ENCODE assay signal across 18 cellular contexts in genomic region chr20:24761220-24762065, GRCh38.
"Had no signal": no experiment of that assay in that cellular context is flagged by ENCODE, and none has a peak within 500 bp of the region (broad histone marks: within the 10 kb centered on the region; RNA-seq: fewer than 3 reads in every experiment).

No MANE protein-coding gene starts in this region.

- H3K4me1 Mint-ChIP-seq: activated naive CD8-positive, alpha-beta T cell treated with anti-CD3 and anti-CD28 coated beads, Interleukin-2, amount 10 ng/mL, durations not matched to agents 7 days and 5 days; mesothelial cell of epicardium had no signal

- H3K9me3 Mint-ChIP-seq: activated naive CD8-positive, alpha-beta T cell treated with anti-CD3 and anti-CD28 coated beads, Interleukin-2, amount 10 ng/mL, durations not matched to agents 7 days and 5 days had no signal

- H3K36me3 ChIP-seq: breast epithelium, lower lobe of right lung had no signal

- H3K27ac Mint-ChIP-seq: activated B cell treated with CpG ODN at 0.5 μM for 24 hours; activated naive CD8-positive, alpha-beta T cell treated with anti-CD3 and anti-CD28 coated beads, Interleukin-2, amount 10 ng/mL, durations not matched to agents 7 days and 5 days; mesothelial cell of epicardium had no signal

- H3K4me1 ChIP-seq: breast epithelium, lower lobe of right lung, testis had no signal

- H3K9me3 ChIP-seq: breast epithelium, testis had no signal

- H3K36me3 Mint-ChIP-seq: activated naive CD8-positive, alpha-beta T cell treated with anti-CD3 and anti-CD28 coated beads, Interleukin-2, amount 10 ng/mL, durations not matched to agents 7 days and 5 days; mesothelial cell of epicardium had no signal

- H3K27ac ChIP-seq: breast epithelium, lower lobe of right lung, testis had no signal

- H3K4me3 ChIP-seq: breast epithelium, lower lobe of right lung, smooth muscle cell, testis had no signal

- ATAC-seq: activated T-cell treated with anti-CD3 and anti-CD28 coated beads, Interleukin-2, amount 50 U/mL, for 4 hours; lower lobe of right lung; right cardiac atrium; SK-N-SH treated with all-trans-retinoic acid at 6 μM for 48 hours; stimulated activated naive CD8-positive, alpha-beta T cell treated with anti-CD3 and anti-CD28 coated beads, Interleukin-15, Interleukin-2, amounts not matched to agents 100 U/mL and 50 U/mL, for 24 hours had no signal

- DNase-seq: activated B cell treated with CpG ODN at 0.5 μM for 24 hours; activated CD4-positive, alpha-beta T cell treated with anti-CD3 and anti-CD28 coated beads, Interleukin-2, amount 50 U/mL, for 1 hour; activated gamma-delta T cell treated with Interleukin-2 at 50 U/mL for 16 hours; activated naive CD8-positive, alpha-beta T cell treated with anti-CD3 and anti-CD28 coated beads, Interleukin-2, amount 10 ng/mL, durations not matched to agents 7 days and 5 days; activated T-cell treated with anti-CD3 and anti-CD28 coated beads, Interleukin-2, amount 50 U/mL, for 4 hours; cortex of kidney; effector memory CD4-positive, alpha-beta T cell; hypothalamus; lower lobe of right lung; stimulated activated CD4-positive, alpha-beta T cell treated with anti-CD3 and anti-CD28 coated beads, Interleukin-1b, Interleukin-23, amount 100 ng/mL, for 48 hours; stimulated activated naive CD8-positive, alpha-beta T cell treated with anti-CD3 and anti-CD28 coated beads, Interleukin-15, Interleukin-2, amounts not matched to agents 100 U/mL and 50 U/mL, for 24 hours; T-helper 2 cell; testis had no signal

- H3K4me3 Mint-ChIP-seq: activated B cell treated with CpG ODN at 0.5 μM for 24 hours; activated naive CD8-positive, alpha-beta T cell treated with anti-CD3 and anti-CD28 coated beads, Interleukin-2, amount 10 ng/mL, durations not matched to agents 7 days and 5 days; activated T-cell treated with anti-CD3 and anti-CD28 coated beads, Interleukin-2, amount 50 U/mL, for 4 hours; mesothelial cell of epicardium had no signal
